Comparison of ENCODE assay signal across 5 cellular contexts in genomic region chr3:55779543-55779942, GRCh38.
"Had no signal": no experiment of that assay in that cellular context is flagged by ENCODE, and none has a peak within 500 bp of the region (broad histone marks: within the 10 kb centered on the region; RNA-seq: fewer than 3 reads in every experiment).

No MANE protein-coding gene starts in this region.

- DNase-seq: IMR-90, KBM-7, KG1 had no signal

- H3K27ac ChIP-seq: HL-60 had no signal

- H3K4me3 ChIP-seq: K562 had no signal
